In genomic region chr18:79960161-79960801, GRCh38 we compare ENCODE assay signal across 1 cellular context.
A peak's percentile ranks its signal among the peaks of the same experiment; 100 is the strongest.
TF ChIP-seq lines count a peak whose summit lies in the region.

No MANE protein-coding gene starts in this region.

TF ChIP-seq in GM12878, 131 proteins besides CTCF, POLR2A, EP300 and RAD21:
- TF ChIP-seq BHLHE40 (IDR thresholded peaks at IDR 0.05; ENCODE audit: borderline replicate concordance in 1 of 2, low read depth in 2 of 2, low read length in 1 of 2) = peak in 1 of 2 experiments; percentile 73; a peak in 2 of 4 replicates
- TF ChIP-seq, protein P1, sequence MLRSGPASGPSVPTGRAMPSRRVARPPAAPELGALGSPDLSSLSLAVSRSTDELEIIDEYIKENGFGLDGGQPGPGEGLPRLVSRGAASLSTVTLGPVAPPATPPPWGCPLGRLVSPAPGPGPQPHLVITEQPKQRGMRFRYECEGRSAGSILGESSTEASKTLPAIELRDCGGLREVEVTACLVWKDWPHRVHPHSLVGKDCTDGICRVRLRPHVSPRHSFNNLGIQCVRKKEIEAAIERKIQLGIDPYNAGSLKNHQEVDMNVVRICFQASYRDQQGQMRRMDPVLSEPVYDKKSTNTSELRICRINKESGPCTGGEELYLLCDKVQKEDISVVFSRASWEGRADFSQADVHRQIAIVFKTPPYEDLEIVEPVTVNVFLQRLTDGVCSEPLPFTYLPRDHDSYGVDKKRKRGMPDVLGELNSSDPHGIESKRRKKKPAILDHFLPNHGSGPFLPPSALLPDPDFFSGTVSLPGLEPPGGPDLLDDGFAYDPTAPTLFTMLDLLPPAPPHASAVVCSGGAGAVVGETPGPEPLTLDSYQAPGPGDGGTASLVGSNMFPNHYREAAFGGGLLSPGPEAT (IDR thresholded peaks at IDR 0.05; ENCODE audit: low read depth) = 0 out of 2 replicates have a peak, but pooled peaks have one; percentile 21
